ENCODE assay signal across 9 cellular contexts in the genomic region with DNA sequence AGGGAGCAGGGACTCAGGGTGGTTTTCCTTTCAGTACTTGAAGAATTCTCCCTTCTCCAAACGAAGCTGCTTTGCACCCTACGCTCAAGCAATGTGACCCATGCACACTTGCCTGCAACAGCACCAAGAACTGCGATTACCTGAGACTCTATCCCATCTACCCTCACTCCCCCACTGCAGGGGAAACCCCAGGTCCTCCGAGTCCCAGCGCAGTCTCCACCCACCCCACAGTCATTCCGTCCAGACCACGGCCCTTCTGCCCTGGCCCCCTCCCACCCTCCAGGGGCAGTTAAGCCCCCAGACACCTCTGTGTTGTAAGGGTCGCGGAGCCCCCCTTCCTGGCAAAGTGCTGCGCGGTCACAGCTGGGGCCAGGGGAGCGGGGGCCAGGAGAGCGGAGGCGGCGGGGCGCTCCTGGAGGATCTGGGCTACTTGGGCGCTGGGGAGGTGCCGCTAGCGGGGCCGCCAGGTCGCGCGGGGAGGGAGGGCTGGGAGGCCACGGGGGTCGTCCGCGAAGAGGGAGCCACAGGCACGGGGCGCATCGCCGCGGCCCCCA. TPM values are rescaled to one million over a fixed set of nuclear protein-coding genes. Genes with fewer than 3 reads are reported as not detected.
DNase-seq lines count a peak whose midpoint lies in the region; ATAC-seq, FAIRE-seq and TF ChIP-seq lines count a peak whose summit lies in the region.
"Not testable (repeated sequence)": the region's sequence is repeated elsewhere in the genome, so short reads cannot be mapped to it uniquely, and the experiment has no call there.
"Had no signal": no experiment of that assay in that cellular context is flagged by ENCODE, and none has a peak within 500 bp of the region (broad histone marks: within the 10 kb centered on the region; RNA-seq: fewer than 3 reads in every experiment).

No MANE protein-coding gene starts in this region.

- H3K27ac Mint-ChIP-seq in activated T-helper 2 cell treated with anti-CD3 and anti-CD28 coated beads, Interferon-gamma antibody, Interleukin-2, Interleukin-4, amounts not matched to agents 10 μg/mL and 5 μg/mL and 100 μg/mL, durations not matched to agents 14 hours and 24 hours and 36 hours: not testable (repeated sequence)

- H2AFZ ChIP-seq in HepG2 (ENCODE audit: low read length): not testable (repeated sequence)

- WGBS in HepG2 (ENCODE audit: low lambda C conversion rate): 13% methylated on average over 6 of the region's 32 CpGs
- 1 to 2% (median 2%) methylated on average over 20 to 32 of the region's 32 CpGs for WGBS in psoas muscle, 3 donors
- WGBS in aorta, 2 donors: 1 to 3% methylated on average over 28 to 32 of the region's 32 CpGs

- peaks cover 30% of the 10 kb centered on the region for H3K27me3 Mint-ChIP-seq in activated T-helper 2 cell treated with anti-CD3 and anti-CD28 coated beads, Interferon-gamma antibody, Interleukin-2, Interleukin-4, amounts not matched to agents 10 μg/mL and 5 μg/mL and 100 μg/mL, durations not matched to agents 14 hours and 24 hours and 36 hours (ENCODE audit: low read depth)

- BruUV-seq in HepG2 (replicated peaks; lab: Mats Ljungman, UMichigan): not testable (repeated sequence)

- H3K79me2 ChIP-seq in HepG2 (ENCODE audit: insufficient read depth, low read length): not testable (repeated sequence)

- DNase-seq in NT2/D1 (ENCODE audit: low read depth, low spot score); activated T-helper 2 cell treated with anti-CD3 and anti-CD28 coated beads, Interferon-gamma antibody, Interleukin-2, Interleukin-4, amounts not matched to agents 10 μg/mL and 5 μg/mL and 100 μg/mL, durations not matched to agents 14 hours and 24 hours and 36 hours (ENCODE audit: low spot score); epithelial cell of esophagus (ENCODE audit: low read depth); HepG2 (ENCODE audit: low spot score); psoas muscle: not testable (repeated sequence)
- DNase-seq in aorta: peak; percentile 42 to 78

- not testable (repeated sequence) for FAIRE-seq in HepG2 (lab: Jason Lieb, UNC)

- H3K9me3 ChIP-seq in NT2/D1 (ENCODE audit: insufficient read depth, low read length); HepG2 (ENCODE audit: low read length); psoas muscle; aorta (ENCODE audit: control insufficient read depth, low read length): not testable (repeated sequence)

- H4K20me1 ChIP-seq in HepG2 (ENCODE audit: insufficient read depth, low read length): not testable (repeated sequence)

- in situ Hi-C loops in HepG2 (cut with HindIII; ENCODE audit: extremely low pct_ligation_motif_present, low pct_unique_long_range_greater_than_20kb): loop anchor here (10.0 kb wide), 2 partner anchors 179 to 1279 kb away; a partner anchor contains a TSS

- not testable (repeated sequence) for TF ChIP-seq POLR2A in HepG2 (IDR thresholded peaks at IDR 0.05; ENCODE audit: insufficient read depth in 1 of 2, low read depth in 2 of 2, low read length in 2 of 2)

- H3K36me3 ChIP-seq in NT2/D1 (ENCODE audit: insufficient read depth, insufficient read length, low read length); HepG2 (replicated peaks in 1 of 2; ENCODE audit: control insufficient read depth in 1 of 2, insufficient read depth in 2 of 2, low read length in 2 of 2); psoas muscle (ENCODE audit: insufficient read depth in 1 of 2, low read depth in 1 of 2); aorta (ENCODE audit: control insufficient read depth in 1 of 2, insufficient read depth in 2 of 2, low read length in 1 of 2): not testable (repeated sequence)

- peak overlapping the region; percentile 76 for H3K9ac ChIP-seq in NT2/D1 (ENCODE audit: insufficient read length, low read depth)
- peak overlapping the region; percentile 66 for H3K9ac ChIP-seq in HepG2 (ENCODE audit: insufficient read depth, low read depth, low read length)

- not testable (repeated sequence) for H3K27ac ChIP-seq in HepG2 (ENCODE audit: extremely low read length, insufficient read depth, low read length); psoas muscle; aorta (ENCODE audit: low read depth in 1 of 2, low read length in 2 of 2)

- ATAC-seq in GM18907 (IDR thresholded peaks at IDR 0.05; ENCODE audit: unreplicated experiment) (peak; percentile 32), HG02884 (IDR thresholded peaks at IDR 0.05; ENCODE audit: unreplicated experiment) (peak; percentile 38), HepG2 (peak; percentile 59), psoas muscle (peak; percentile 15 to 48 (median 36)), aorta (ENCODE audit: low FRiP score) (peak; percentile 59)

- peaks cover 15% of the 10 kb centered on the region for H3K4me1 Mint-ChIP-seq in activated T-helper 2 cell treated with anti-CD3 and anti-CD28 coated beads, Interferon-gamma antibody, Interleukin-2, Interleukin-4, amounts not matched to agents 10 μg/mL and 5 μg/mL and 100 μg/mL, durations not matched to agents 14 hours and 24 hours and 36 hours (ENCODE audit: low read depth)

- peaks cover 24% of the 10 kb centered on the region for H3K27me3 ChIP-seq in NT2/D1 (ENCODE audit: insufficient read depth, insufficient read length)
- H3K27me3 ChIP-seq in HepG2 (ENCODE audit: control insufficient read depth in 1 of 2, insufficient read depth in 2 of 2, low read length in 2 of 2); psoas muscle (ENCODE audit: insufficient read depth in 3 of 3, low read length in 2 of 3); aorta (ENCODE audit: control insufficient read depth in 1 of 2, insufficient read depth in 2 of 2, low read length in 1 of 2): not testable (repeated sequence)

- H3K9me3 Mint-ChIP-seq in activated T-helper 2 cell treated with anti-CD3 and anti-CD28 coated beads, Interferon-gamma antibody, Interleukin-2, Interleukin-4, amounts not matched to agents 10 μg/mL and 5 μg/mL and 100 μg/mL, durations not matched to agents 14 hours and 24 hours and 36 hours: not testable (repeated sequence)

- H3K4me3 ChIP-seq in NT2/D1 (ENCODE audit: insufficient read length, low read depth): peak overlapping the region; percentile 64
- H3K4me3 ChIP-seq in epithelial cell of esophagus (ENCODE audit: low read length): peak overlapping the region; percentile 34
- peak overlapping the region; percentile 66 to 78 (median 75); a peak in 5 of 6 replicates for H3K4me3 ChIP-seq in HepG2 (replicated peaks in 1 of 3; ENCODE audit: insufficient read depth in 1 of 3, low read depth in 2 of 3, low read length in 3 of 3)
- H3K4me3 ChIP-seq in psoas muscle: peak overlapping the region; percentile 67
- peak overlapping the region; percentile 48 to 53 for H3K4me3 ChIP-seq in aorta (ENCODE audit: low read length in 2 of 2)

- intact Hi-C loops in activated T-helper 2 cell treated with anti-CD3 and anti-CD28 coated beads, Interferon-gamma antibody, Interleukin-2, Interleukin-4, amounts not matched to agents 10 μg/mL and 5 μg/mL and 100 μg/mL, durations not matched to agents 14 hours and 24 hours and 36 hours (cut with micrococcal nuclease); HepG2 (cut with micrococcal nuclease; ENCODE audit: unreplicated experiment); aorta (cut with DNase I): not testable (repeated sequence)
- intact Hi-C loops in psoas muscle (cut with DNase I): loop anchor here in 1 of 2 donors (5.0 kb wide), 1 partner anchor 1276 kb away; a partner anchor contains a TSS

- POLR2A ChIA-PET in HepG2 (lab: Yijun Ruan, JAX): interaction anchor here (0.8 kb wide), 1 partner anchor 177 kb away, joined by 4 read pairs; no protein-coding TSS in a partner anchor

- peak overlapping the region; percentile 74 for H3K4me3 Mint-ChIP-seq in activated T-helper 2 cell treated with anti-CD3 and anti-CD28 coated beads, Interferon-gamma antibody, Interleukin-2, Interleukin-4, amounts not matched to agents 10 μg/mL and 5 μg/mL and 100 μg/mL, durations not matched to agents 14 hours and 24 hours and 36 hours (ENCODE audit: low read depth)

- CTCF ChIA-PET in HepG2 (lab: Yijun Ruan, JAX; ENCODE audit: low intra/inter-chr PET ratio, low total read pairs): not testable (repeated sequence)

- peak overlapping the region; percentile 69 for H3K4me2 ChIP-seq in HepG2 (ENCODE audit: low read depth, low read length)

- not testable (repeated sequence) for TF ChIP-seq CTCF in epithelial cell of esophagus (IDR thresholded peaks at IDR 0.05; ENCODE audit: insufficient read depth, low read depth, low read length, missing control alignments); HepG2 (CRISPR knock-in tag; IDR thresholded peaks at IDR 0.05); psoas muscle (IDR thresholded peaks at IDR 0.05)

- TF ChIP-seq RAD21 in HepG2 (CRISPR knock-in tag; IDR thresholded peaks at IDR 0.05): not testable (repeated sequence)

- H3K36me3 Mint-ChIP-seq in activated T-helper 2 cell treated with anti-CD3 and anti-CD28 coated beads, Interferon-gamma antibody, Interleukin-2, Interleukin-4, amounts not matched to agents 10 μg/mL and 5 μg/mL and 100 μg/mL, durations not matched to agents 14 hours and 24 hours and 36 hours (ENCODE audit: low read depth): not testable (repeated sequence)

- TF ChIP-seq EP300 in HepG2 (IDR thresholded peaks at IDR 0.05; ENCODE audit: low read depth in 2 of 2, low read length in 2 of 2); HepG2 (CRISPR knock-in tag; IDR thresholded peaks at IDR 0.05; ENCODE audit: borderline replicate concordance): not testable (repeated sequence)

- not testable (repeated sequence) for H3K4me1 ChIP-seq in NT2/D1 (ENCODE audit: insufficient read depth, insufficient read length); psoas muscle; aorta (ENCODE audit: control insufficient read depth in 1 of 2, insufficient read depth in 2 of 2, low read length in 2 of 2)
- peaks cover 51% of the 10 kb centered on the region for H3K4me1 ChIP-seq in HepG2 (ENCODE audit: insufficient read depth, low read length)

RNA-seq across cellular contexts. Expression of a gene that starts 59.9 kb away (rescaled TPM):
- total RNA-seq in activated T-helper 2 cell treated with anti-CD3 and anti-CD28 coated beads, Interferon-gamma antibody, Interleukin-2, Interleukin-4, amounts not matched to agents 10 μg/mL and 5 μg/mL and 100 μg/mL, durations not matched to agents 14 hours and 24 hours and 36 hours: not detected in 2 replicates
- total RNA-seq in HepG2 (2016; rRNA removed; fragmentation: Illumina TruSeq; extraction: Trizol): not detected in 2 replicates
- total RNA-seq in HepG2 (2016; cell fraction: cytosol; rRNA removed; fragmentation: Illumina TruSeq; extraction: Trizol; ENCODE audit: low read depth): not detected in 2 replicates
- total RNA-seq in HepG2 (2016; cell fraction: insoluble cytoplasmic fraction; rRNA removed; fragmentation: Illumina TruSeq; extraction: Trizol): not detected in 2 replicates
- total RNA-seq in HepG2 (2016; cell fraction: membrane; rRNA removed; fragmentation: Illumina TruSeq; extraction: Trizol): not detected in 2 replicates
- total RNA-seq in HepG2 (2016; cell fraction: nucleus; rRNA removed; fragmentation: Illumina TruSeq; extraction: Trizol): not detected in 2 replicates
- polyA plus RNA-seq in HepG2 (2011; rRNA removed): 0.84 and 1.3 TPM in 2 replicates
- not detected in 2 replicates for polyA plus RNA-seq in HepG2 (2011; cell fraction: cytosol; rRNA removed)
- not detected in 2 replicates for polyA plus RNA-seq in HepG2 (2011; cell fraction: nucleus; rRNA removed)
- polyA plus RNA-seq in HepG2 (2012): 4.1 and 8.1 TPM in 2 replicates
- polyA plus RNA-seq in HepG2 (2016; cell fraction: cytosol; fragmentation: Illumina TruSeq; extraction: Trizol; ENCODE audit: low read depth): not detected in 2 replicates
- not detected in 2 replicates for polyA plus RNA-seq in HepG2 (2016; cell fraction: insoluble cytoplasmic fraction; fragmentation: Illumina TruSeq; extraction: Trizol; ENCODE audit: low read depth)
- not detected in 2 replicates for polyA plus RNA-seq in HepG2 (2016; cell fraction: membrane; fragmentation: Illumina TruSeq; extraction: Trizol; ENCODE audit: low read depth)
- polyA plus RNA-seq in HepG2 (2016; cell fraction: nucleus; fragmentation: Illumina TruSeq; extraction: Trizol; ENCODE audit: insufficient read depth, low read depth): not detected in 2 replicates
- not detected in 2 replicates for polyA minus RNA-seq in HepG2 (2011; rRNA and poly(A)+ RNA removed; ENCODE audit: low replicate concordance)
- not detected in 2 replicates for polyA minus RNA-seq in HepG2 (2011; cell fraction: cytosol; rRNA and poly(A)+ RNA removed)
- polyA minus RNA-seq in HepG2 (2011; cell fraction: nucleus; rRNA and poly(A)+ RNA removed): not detected in 2 replicates
- total RNA-seq in psoas muscle: not detected
- polyA plus RNA-seq in psoas muscle: not detected
- not detected for total RNA-seq in aorta
- polyA plus RNA-seq in aorta: not detected
- total RNA-seq: mesenteric fat pad had no signal
